8 cellular contexts compared by ENCODE assay signal in the genomic region with DNA sequence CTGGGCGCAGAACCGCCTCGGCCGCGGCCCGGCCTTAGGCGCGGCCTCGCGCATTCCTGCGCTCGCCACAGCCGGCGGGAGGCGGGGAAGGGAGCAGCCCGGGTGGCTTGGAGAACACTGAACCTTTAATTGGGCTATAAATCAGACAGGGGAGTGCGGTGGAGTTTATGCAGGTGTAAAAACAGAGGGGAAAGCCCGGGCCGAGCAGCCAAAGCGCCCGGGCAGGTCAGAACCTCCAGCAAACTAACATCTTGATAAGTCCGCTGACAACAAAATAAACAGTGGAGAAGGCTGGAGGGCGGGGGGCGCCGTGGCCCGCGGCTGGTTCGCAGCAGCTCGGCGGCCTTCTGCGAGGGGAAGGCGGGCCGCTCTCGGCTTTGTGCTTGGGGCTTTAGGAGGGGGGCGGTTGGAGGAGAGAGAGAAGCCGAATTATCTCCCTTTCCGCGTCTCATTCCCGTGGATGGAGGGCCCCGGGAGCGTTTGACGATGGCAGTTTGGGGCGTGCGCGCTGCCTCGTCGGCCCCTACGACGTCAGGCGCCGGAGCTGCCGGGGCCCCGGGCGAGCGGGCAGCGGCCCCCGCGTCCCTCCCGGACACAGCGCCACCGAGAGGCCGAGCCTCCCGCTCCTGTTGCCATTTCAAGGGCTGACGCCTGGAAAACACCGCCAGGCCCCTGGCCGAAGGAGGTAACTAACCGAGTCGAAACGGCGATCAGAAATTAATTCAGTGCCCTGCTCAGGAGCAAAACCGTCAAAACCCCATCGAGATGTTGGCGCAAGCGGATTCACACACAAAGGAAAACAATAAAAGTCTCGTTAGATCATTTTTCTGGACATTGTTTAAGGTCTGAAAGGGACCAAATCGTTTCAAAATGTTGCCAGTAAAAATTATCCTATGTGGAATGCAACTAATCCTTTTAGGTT. TPM values are rescaled to one million over a fixed set of nuclear protein-coding genes. Genes with fewer than 3 reads are reported as not detected.
DNase-seq lines count a peak whose midpoint lies in the region; ATAC-seq, FAIRE-seq and TF ChIP-seq lines count a peak whose summit lies in the region.

No MANE protein-coding gene starts in this region.

- H3K4me1 ChIP-seq in keratinocyte (ENCODE audit: control insufficient read depth, extremely low read depth, insufficient read depth, low read length) (peaks cover 21% of the 10 kb centered on the region), tibial artery (peaks cover 0 to 15% (median 13%) of the 10 kb centered on the region in 4 donors)

- no peaks in the 10 kb centered on the region for H3K79me2 ChIP-seq in keratinocyte (ENCODE audit: control insufficient read depth, insufficient read depth, low read length)

- dilution Hi-C loops in keratinocyte (cut with MboI; ENCODE audit: extremely low pct_ligation_motif_present, low sequenced_read_pairs) = no loop called here

- no peaks in the 10 kb centered on the region for H3K9me1 ChIP-seq in keratinocyte (ENCODE audit: control insufficient read depth, extremely low read depth, insufficient read depth, low read length)

- H3K27me3 ChIP-seq in CD4-positive, alpha-beta T cell (ENCODE audit: control insufficient read depth, insufficient read depth, low read length) = peaks cover 97% of the 10 kb centered on the region
- peaks cover 22% of the 10 kb centered on the region for H3K27me3 ChIP-seq in keratinocyte (ENCODE audit: control insufficient read depth, extremely low read depth, insufficient read depth, low read length)
- peaks cover 8 to 97% of the 10 kb centered on the region in 2 donors for H3K27me3 ChIP-seq in tibial artery

- peaks cover 94% of the 10 kb centered on the region for H3K27me3 Mint-ChIP-seq in CD4-positive, alpha-beta T cell

- H3K36me3 ChIP-seq in keratinocyte (ENCODE audit: control insufficient read depth in 2 of 2, extremely low read depth in 1 of 2, insufficient read depth in 2 of 2, low read length in 2 of 2) = no peaks in the 10 kb centered on the region
- H3K36me3 ChIP-seq in tibial artery = no peaks in the 10 kb centered on the region

- no peak overlapping the region for H3K27ac ChIP-seq in CD4-positive, alpha-beta T cell (ENCODE audit: low read depth, low read length)
- H3K27ac ChIP-seq in keratinocyte (ENCODE audit: control insufficient read depth, insufficient read depth, low read length) (peak overlapping the region; percentile 38), tibial artery (peak overlapping the region in 1 of 2 donors; percentile 12)

- intact Hi-C loops in CD4-positive, alpha-beta T cell (cut with DNase I, micrococcal nuclease) = loop anchor here in 1 of 2 experiments (5.0 kb wide), 1 partner anchor 50 kb away; no protein-coding TSS in a partner anchor
- intact Hi-C loops in tibial artery (cut with DNase I; ENCODE audit: low total_unique reads) = loop anchor here (2.0 kb wide), 1 partner anchor 13 kb away; no protein-coding TSS in a partner anchor

- H3K4me3 Mint-ChIP-seq in CD4-positive, alpha-beta T cell = peak overlapping the region; percentile 36

- ATAC-seq in CD4-positive, alpha-beta T cell (ENCODE audit: poor library complexity) = no peak

- H3K9me3 Mint-ChIP-seq in CD4-positive, alpha-beta T cell = no peaks in the 10 kb centered on the region

- H3K9me3 ChIP-seq in CD4-positive, alpha-beta T cell (ENCODE audit: control insufficient read depth, low read length) = no peaks in the 10 kb centered on the region
- H3K9me3 ChIP-seq in keratinocyte (ENCODE audit: control insufficient read depth, low read depth, low read length) (no peaks in the 10 kb centered on the region), tibial artery (no peaks in the 10 kb centered on the region)

- H3K4me1 Mint-ChIP-seq in CD4-positive, alpha-beta T cell (ENCODE audit: low read depth) = peaks cover 19% of the 10 kb centered on the region

- TF ChIP-seq CTCF in CD4-positive, alpha-beta T cell (IDR thresholded peaks at IDR 0.05) = no peak
- TF ChIP-seq CTCF in astrocyte of the cerebellum (IDR thresholded peaks at IDR 0.05; ENCODE audit: low read depth, low read length, missing control alignments) (peak; percentile 56), keratinocyte (optimal IDR thresholded peaks at IDR 0.05 in 1 of 3, IDR thresholded peaks at IDR 0.05 in 1 of 3, conservative IDR thresholded peaks at IDR 0.05 in 1 of 3; ENCODE audit: extremely low read depth in 1 of 3, insufficient read depth in 2 of 3, low read length in 3 of 3) (peak; percentile 28 to 69 (median 61)), tibial artery (IDR thresholded peaks at IDR 0.05) (no peak)

- H3K4me3 ChIP-seq in astrocyte of the cerebellum (ENCODE audit: low read depth, low read length) (peak overlapping the region; percentile 19), keratinocyte (ENCODE audit: control insufficient read depth in 2 of 3, extremely low read depth in 1 of 3, insufficient read depth in 2 of 3, low read depth in 1 of 3, low read length in 3 of 3) (peak overlapping the region; percentile 20 to 47 (median 47)), tibial artery (peak overlapping the region; percentile 23)

- H2AFZ ChIP-seq in keratinocyte (ENCODE audit: control insufficient read depth, low read length) = peak overlapping the region; percentile 78

- in situ Hi-C loops in astrocyte of the cerebellum (cut with HindIII; ENCODE audit: low sequenced_read_pairs) = loop anchor here (25.0 kb wide), 2 partner anchors 125 to 525 kb away; no protein-coding TSS in a partner anchor

- no peaks in the 10 kb centered on the region for H3K36me3 Mint-ChIP-seq in CD4-positive, alpha-beta T cell (ENCODE audit: low read depth)

- peak; percentile 48 for FAIRE-seq in keratinocyte (lab: Jason Lieb, UNC)

- peak in 1 of 10 experiments; percentile 8 for DNase-seq in CD4-positive, alpha-beta T cell
- peak; percentile 79 for DNase-seq in LHCN-M2 (ENCODE audit: low read depth)
- DNase-seq in astrocyte of the cerebellum (ENCODE audit: low read depth) = no peak
- no peak for DNase-seq in keratinocyte (ENCODE audit: low read depth, low spot score)
- no peak for DNase-seq in tibial artery
- no peak for DNase-seq in NCI-H2171 treated with DMSO at 0.1 percent for 48 hours (lab: John Stamatoyannopoulos, UW)
- DNase-seq in NCI-H82 (lab: John Stamatoyannopoulos, UW) = no peak
- DNase-seq in RKO (ENCODE audit: low spot score) = no peak

- CTCF ChIA-PET in CD4-positive, alpha-beta T cell (lab: Charles Lee) = interaction anchor here (0.6 to 1.8 kb wide), 2 partner anchors 14 to 124 kb away, joined by 4 to 5 read pairs; no protein-coding TSS in a partner anchor

- peak overlapping the region; percentile 94 for H3K4me2 ChIP-seq in keratinocyte (ENCODE audit: control insufficient read depth, extremely low read depth, insufficient read depth, low read depth, low read length)

- no peak overlapping the region for H3K27ac Mint-ChIP-seq in CD4-positive, alpha-beta T cell

- H4K20me1 ChIP-seq in keratinocyte (ENCODE audit: control insufficient read depth, extremely low read depth, insufficient read depth, low read length) = no peaks in the 10 kb centered on the region

- H3K9ac ChIP-seq in keratinocyte (ENCODE audit: control insufficient read depth, extremely low read depth, insufficient read depth, low read length) = peak overlapping the region; percentile 69

- POLR2A ChIA-PET in CD4-positive, alpha-beta T cell (lab: Charles Lee) = no interaction called here

RNA-seq across cellular contexts. Expression of gene FOXD1, which starts 11.2 kb away (rescaled TPM):
- total RNA-seq in CD4-positive, alpha-beta T cell = not detected
- 23.5 and 24.8 TPM in 2 replicates for total RNA-seq in LHCN-M2 (2014; rRNA removed)
- polyA plus RNA-seq in LHCN-M2 (2012) = 31.8 TPM
- 2.9 to 11.9 TPM (median 7.0 TPM) in 3 replicates for polyA plus RNA-seq in keratinocyte
- polyA plus RNA-seq in keratinocyte (2011; ENCODE audit: low read depth) = 2.5 TPM
- polyA plus RNA-seq in keratinocyte (2011; cell fraction: cytosol; rRNA removed) = 4.1 and 5.5 TPM in 2 replicates
- polyA plus RNA-seq in keratinocyte (2011; cell fraction: nucleus; rRNA removed) = 5.3 and 6.7 TPM in 2 replicates
- 6.9 and 22.6 TPM in 2 replicates for polyA plus RNA-seq in keratinocyte (2012; ENCODE audit: low replicate concordance)
- 1.3 to 6.3 TPM (median 1.9 TPM) in 3 replicates for polyA minus RNA-seq in keratinocyte
- polyA minus RNA-seq in keratinocyte (2011; cell fraction: cytosol; rRNA and poly(A)+ RNA removed) = 9.2 TPM
- 2.4 and 2.7 TPM in 2 replicates for polyA minus RNA-seq in keratinocyte (2011; cell fraction: nucleus; rRNA and poly(A)+ RNA removed)

Comparison
In these comparisons a context has a peak if more than half of its experiments do, and no peak if none do; other contexts are left out.
1. CTCF ChIP-seq: peak in astrocyte of the cerebellum (single experiment) and keratinocyte (3 of 3); none in CD4-positive, alpha-beta T cell (single experiment) and tibial artery (0 of 2).
2. RNA of gene FOXD1, which starts 11.2 kb away (total RNA-seq): 23.5 to 24.8 TPM in LHCN-M2; not detected in CD4-positive, alpha-beta T cell; every median in the first group is over 10 times any median in the second.
3. Peak in every context shown above with its lines, with median percentiles within 50 percentile points of each other: H3K4me3 ChIP-seq.